9 cellular contexts compared by ENCODE assay signal in genomic region chr2:8421658-8422499, GRCh38.
DNase-seq lines count a peak whose midpoint lies in the region; ATAC-seq and TF ChIP-seq lines count a peak whose summit lies in the region.
"Had no signal": no experiment of that assay in that cellular context is flagged by ENCODE, and none has a peak within 500 bp of the region (broad histone marks: within the 10 kb centered on the region; RNA-seq: fewer than 3 reads in every experiment).

No MANE protein-coding gene starts in this region.

- TF ChIP-seq CTCF in neutrophil (IDR thresholded peaks at IDR 0.05) (no peak), mammary epithelial cell (conservative IDR thresholded peaks at IDR 0.05 in 1 of 2, IDR thresholded peaks at IDR 0.05 in 1 of 2; ENCODE audit: extremely low read depth in 1 of 2, insufficient read depth in 1 of 2, low read depth in 1 of 2, low read length in 2 of 2) (no peak)

- H3K36me3 ChIP-seq in neutrophil = no peaks in the 10 kb centered on the region
- no peaks in the 10 kb centered on the region for H3K36me3 ChIP-seq in mammary epithelial cell (ENCODE audit: insufficient read depth, low read length)
- H3K36me3 ChIP-seq in effector memory CD4-positive, alpha-beta T cell (ENCODE audit: control insufficient read depth, insufficient read depth, low read length) = no peaks in the 10 kb centered on the region

- H3K4me1 ChIP-seq in neutrophil (ENCODE audit: control insufficient read depth in 1 of 2, insufficient read depth in 1 of 2, low read depth in 1 of 2, low read length in 1 of 2) (peaks cover 24 to 29% of the 10 kb centered on the region in 2 experiments), mammary epithelial cell (ENCODE audit: insufficient read depth, low read length) (no peaks in the 10 kb centered on the region)
- no peaks in the 10 kb centered on the region for H3K4me1 ChIP-seq in effector memory CD4-positive, alpha-beta T cell (ENCODE audit: control insufficient read depth, insufficient read depth, low read length, poor library complexity, severe bottlenecking)

- H3K27me3 ChIP-seq in neutrophil = no peaks in the 10 kb centered on the region
- H3K27me3 ChIP-seq in mammary epithelial cell (ENCODE audit: insufficient read depth, low read length) = no peaks in the 10 kb centered on the region
- H3K27me3 ChIP-seq in effector memory CD4-positive, alpha-beta T cell (replicated peaks; ENCODE audit: control insufficient read depth, insufficient read depth, low read length, poor library complexity, severe bottlenecking) = no peaks in the 10 kb centered on the region

- dilution Hi-C loops in mammary epithelial cell (cut with HindIII; ENCODE audit: low sequenced_read_pairs) = no loop called here

- H2AFZ ChIP-seq in mammary epithelial cell (ENCODE audit: low read depth, low read length) = no peak overlapping the region

- H4K20me1 ChIP-seq in mammary epithelial cell (ENCODE audit: insufficient read depth, low read length) = no peaks in the 10 kb centered on the region

- H3K4me2 ChIP-seq in mammary epithelial cell (ENCODE audit: insufficient read depth, low read depth, low read length) = no peak overlapping the region

- ATAC-seq in GM19023 (IDR thresholded peaks at IDR 0.05; ENCODE audit: unreplicated experiment) (peak; percentile 94), HG02588 (IDR thresholded peaks at IDR 0.05; ENCODE audit: unreplicated experiment) (peak; percentile 96), HG03565 (IDR thresholded peaks at IDR 0.05; ENCODE audit: unreplicated experiment) (peak; percentile 80)

- H3K9me3 ChIP-seq in neutrophil (no peaks in the 10 kb centered on the region), mammary epithelial cell (replicated peaks; ENCODE audit: insufficient read depth, low read length) (peaks cover 5% of the 10 kb centered on the region)
- no peaks in the 10 kb centered on the region for H3K9me3 ChIP-seq in effector memory CD4-positive, alpha-beta T cell (ENCODE audit: control insufficient read depth, low read length)

- in situ Hi-C loops in mammary epithelial cell (cut with MboI; ENCODE audit: low sequenced_read_pairs in 2 of 2) = no loop called here

- H3K4me3 ChIP-seq in neutrophil (ENCODE audit: low read depth in 1 of 2, low read length in 1 of 2) (peak overlapping the region in 1 of 2 experiments; percentile 10), mammary epithelial cell (replicated peaks in 1 of 3; ENCODE audit: insufficient read depth in 1 of 3, low read depth in 2 of 3, low read length in 3 of 3) (no peak overlapping the region)
- no peak overlapping the region for H3K4me3 ChIP-seq in effector memory CD4-positive, alpha-beta T cell (ENCODE audit: insufficient read depth, low read depth, low read length, poor library complexity, severe bottlenecking)

- H3K27ac ChIP-seq in neutrophil (peak overlapping the region; percentile 63), mammary epithelial cell (ENCODE audit: insufficient read depth, low read depth, low read length) (no peak overlapping the region)
- H3K27ac ChIP-seq in effector memory CD4-positive, alpha-beta T cell (ENCODE audit: insufficient read depth, low read length, poor library complexity, severe bottlenecking) = no peak overlapping the region

- no peaks in the 10 kb centered on the region for H3K79me2 ChIP-seq in mammary epithelial cell (ENCODE audit: insufficient read depth, low read length)

- no TSS peak for BruUV-seq in mammary epithelial cell (replicated peaks; lab: Mats Ljungman, UMichigan)

- H3K9ac ChIP-seq in mammary epithelial cell (ENCODE audit: insufficient read depth, low read length) = no peak overlapping the region

- 67% methylated on average over 9 of the region's 12 CpGs for WGBS in mammary epithelial cell (ENCODE audit: low coverage, missing lambda C conversion rate)

- CTCF ChIA-PET in mammary epithelial cell (lab: Charles Lee; ENCODE audit: low non-redundant PET) (no interaction called here), HEK293T (lab: Yijun Ruan, JAX) (interaction anchor here (0.6 kb wide), 1 partner anchor 272 kb away, joined by 3 read pairs; no protein-coding TSS in a partner anchor)

- intact Hi-C loops in mammary epithelial cell (cut with micrococcal nuclease) = no loop called here

- POLR2A ChIA-PET in HEK293T (lab: Yijun Ruan, JAX) = no interaction called here

- DNase-seq in mammary epithelial cell = no peak
- DNase-seq in HEK293T (ENCODE audit: extremely low spot score) = no peak
- no peak for DNase-seq in effector memory CD4-positive, alpha-beta T cell
- DNase-seq: NCI-H446 treated with DMSO at 0.1 percent for 48 hours, T1000 had no signal

TF ChIP-seq in HEK293T, 16 proteins besides CTCF, POLR2A, EP300 and RAD21:
- no peak for TF ChIP-seq LEF1 (IDR thresholded peaks at IDR 0.05; ENCODE audit: borderline replicate concordance)
- no peak for TF ChIP-seq ELF4 (IDR thresholded peaks at IDR 0.05)
